In the genomic region with DNA sequence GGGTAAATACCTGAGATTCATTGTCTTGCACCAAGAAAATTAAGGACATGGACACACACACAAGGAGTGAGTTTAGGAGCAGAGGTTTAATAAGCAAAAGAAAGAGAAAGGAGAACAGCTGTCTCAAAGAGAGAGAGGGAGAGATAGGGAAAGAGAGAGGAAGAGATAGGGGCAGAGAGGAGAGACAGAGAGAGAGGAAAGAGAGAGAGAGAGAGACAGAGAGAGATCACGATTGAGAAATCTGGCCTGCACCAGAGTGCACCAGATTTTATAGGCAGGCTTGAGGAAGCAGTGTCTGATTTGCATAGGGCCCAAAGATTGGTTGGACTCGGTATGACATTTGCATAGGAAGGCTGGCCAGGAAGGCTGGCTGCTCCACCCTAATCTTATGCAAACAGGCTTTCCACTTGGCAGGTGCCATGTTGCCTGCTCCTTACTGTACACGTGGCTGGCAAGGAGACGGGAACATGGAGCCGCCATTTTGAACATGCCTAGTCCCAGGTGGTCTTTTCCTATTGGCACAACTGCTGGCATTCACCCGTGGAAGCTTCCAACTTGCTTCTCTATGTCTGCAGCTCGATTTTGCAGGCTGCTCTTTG, we compare ENCODE assay signal across 13 cellular contexts.
DNase-seq lines count a peak whose midpoint lies in the region; ATAC-seq, FAIRE-seq and TF ChIP-seq lines count a peak whose summit lies in the region.
"Had no signal": no experiment of that assay in that cellular context is flagged by ENCODE, and none has a peak within 500 bp of the region (broad histone marks: within the 10 kb centered on the region; RNA-seq: fewer than 3 reads in every experiment).

No MANE protein-coding gene starts in this region.

- peak; percentile 98 for ATAC-seq in body of pancreas
- no peak for ATAC-seq in GM21528 (IDR thresholded peaks at IDR 0.05; ENCODE audit: low FRiP score, unreplicated experiment)
- no peak for ATAC-seq in gastroesophageal sphincter
- ATAC-seq: activated CD8-positive, alpha-beta memory T cell treated with anti-CD3 and anti-CD28 coated beads, Interleukin-2, amount 10 ng/mL, durations not matched to agents 7 days and 5 days had no signal

- WGBS in body of pancreas, 2 donors: 35 to 46% methylated on average over 7 of the region's 7 CpGs
- 62 to 74% methylated on average over 3 to 6 of the region's 7 CpGs for WGBS in gastroesophageal sphincter (ENCODE audit: low coverage in 1 of 2), 2 donors

- CTCF ChIA-PET in HEK293T (lab: Yijun Ruan, JAX): no interaction called here

- intact Hi-C loops in body of pancreas (cut with DNase I): no loop called here

- TF ChIP-seq CTCF in body of pancreas (IDR thresholded peaks at IDR 0.05): no peak
- no peak for TF ChIP-seq CTCF in gastroesophageal sphincter (IDR thresholded peaks at IDR 0.05)
- TF ChIP-seq CTCF in D721Med (IDR thresholded peaks at IDR 0.05; ENCODE audit: insufficient read depth, missing control alignments): no peak

- H3K36me3 ChIP-seq in body of pancreas (replicated peaks in 1 of 2; ENCODE audit: insufficient read depth in 1 of 2, low read depth in 2 of 2) (no peaks in the 10 kb centered on the region), gastroesophageal sphincter (peaks cover 0 to 15% of the 10 kb centered on the region in 2 donors)
- H3K36me3 ChIP-seq: neutrophil had no signal

- no peak for FAIRE-seq in D721Med (lab: Jason Lieb, UNC)

- H3K4me3 ChIP-seq in body of pancreas: no peak overlapping the region
- no peak overlapping the region for H3K4me3 ChIP-seq in gastroesophageal sphincter
- H3K4me3 ChIP-seq: SK-N-MC had no signal

- POLR2A ChIA-PET in HEK293T (lab: Yijun Ruan, JAX): no interaction called here

- H3K9me3 ChIP-seq in body of pancreas: no peaks in the 10 kb centered on the region
- no peaks in the 10 kb centered on the region for H3K9me3 ChIP-seq in gastroesophageal sphincter
- H3K9me3 ChIP-seq: neutrophil had no signal

- H3K27me3 ChIP-seq in body of pancreas (no peaks in the 10 kb centered on the region), gastroesophageal sphincter (no peaks in the 10 kb centered on the region)
- H3K27me3 ChIP-seq: neutrophil had no signal

- H3K27ac ChIP-seq in body of pancreas: peak overlapping the region; percentile 28 to 77 (median 61)
- H3K27ac ChIP-seq in gastroesophageal sphincter: no peak overlapping the region
- H3K27ac ChIP-seq: neutrophil, SK-N-MC had no signal

- DNase-seq in A172 (ENCODE audit: low spot score) (peak; percentile 87), HEK293T (ENCODE audit: extremely low spot score) (peak; percentile 18), NCI-H510A treated with DMSO at 0.1 percent for 48 hours (lab: John Stamatoyannopoulos, UW) (peak; percentile 60), body of pancreas (peak; percentile 85 to 95 (median 90)), D721Med (ENCODE audit: insufficient read length, low spot score) (no peak)
- no peak for DNase-seq in NK-92 treated with Interleukin-12 subunit alpha and Interleukin-12 subunit beta, amount 100 ng/mL, for 24 hours (lab: John Stamatoyannopoulos, UW)
- DNase-seq: activated CD8-positive, alpha-beta memory T cell treated with anti-CD3 and anti-CD28 coated beads, Interleukin-2, amount 10 ng/mL, durations not matched to agents 7 days and 5 days; anterior cingulate cortex; IMR-90 had no signal

- no peak for TF ChIP-seq EP300 in gastroesophageal sphincter (IDR thresholded peaks at IDR 0.05)

- no peaks in the 10 kb centered on the region for H3K4me1 ChIP-seq in body of pancreas
- H3K4me1 ChIP-seq in gastroesophageal sphincter: no peaks in the 10 kb centered on the region

- TF ChIP-seq POLR2A in body of pancreas (IDR thresholded peaks at IDR 0.05) (peak in 2 of 3 donors; percentile 65 to 70), gastroesophageal sphincter (IDR thresholded peaks at IDR 0.05) (no peak)

TF ChIP-seq in HEK293T, 16 proteins besides CTCF, POLR2A, EP300 and RAD21:
- TF ChIP-seq FOXK2 (IDR thresholded peaks at IDR 0.05): no peak
- no peak for TF ChIP-seq BHLHE40 (IDR thresholded peaks at IDR 0.05; ENCODE audit: borderline replicate concordance)
- no peak for TF ChIP-seq CTBP1 (IDR thresholded peaks at IDR 0.05; ENCODE audit: borderline replicate concordance)
- TF ChIP-seq L3MBTL2 (conservative IDR thresholded peaks at IDR 0.05): peak; percentile 44
- no peak for TF ChIP-seq LEF1 (IDR thresholded peaks at IDR 0.05; ENCODE audit: borderline replicate concordance)
- TF ChIP-seq SP1 (IDR thresholded peaks at IDR 0.05): no peak
- no peak for TF ChIP-seq SUZ12 (IDR thresholded peaks at IDR 0.05)
- no peak for TF ChIP-seq ELF4 (IDR thresholded peaks at IDR 0.05)

Comparison
In these comparisons a context has a peak if more than half of its experiments do, and no peak if none do; other contexts are left out.
1. DNase-seq: peak in A172 (single experiment), HEK293T (single experiment), NCI-H510A treated with DMSO at 0.1 percent for 48 hours (single experiment) and body of pancreas (4 of 4); none in NK-92 treated with Interleukin-12 subunit alpha and Interleukin-12 subunit beta, amount 100 ng/mL, for 24 hours (single experiment) and D721Med (single experiment).
2. H3K27ac ChIP-seq: peak in body of pancreas (4 of 4); none in gastroesophageal sphincter (0 of 4).
3. POLR2A ChIP-seq: peak in body of pancreas (2 of 3); none in gastroesophageal sphincter (0 of 2).